ENCODE assay signal across 1 cellular context in genomic region chr9:130206579-130206978, GRCh38.
TF ChIP-seq lines count a peak whose summit lies in the region.

No MANE protein-coding gene starts in this region.

TF ChIP-seq in H1, 55 proteins besides CTCF, POLR2A, EP300 and RAD21:
- TF ChIP-seq, protein P1, sequence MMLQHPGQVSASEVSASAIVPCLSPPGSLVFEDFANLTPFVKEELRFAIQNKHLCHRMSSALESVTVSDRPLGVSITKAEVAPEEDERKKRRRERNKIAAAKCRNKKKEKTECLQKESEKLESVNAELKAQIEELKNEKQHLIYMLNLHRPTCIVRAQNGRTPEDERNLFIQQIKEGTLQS (IDR thresholded peaks at IDR 0.05; ENCODE audit: insufficient read depth, low read depth, low read length): no peak
- TF ChIP-seq EZH2 (IDR thresholded peaks at IDR 0.05; ENCODE audit: low read depth, low read length, severe bottlenecking): no peak
- no peak for TF ChIP-seq CHD2 (IDR thresholded peaks at IDR 0.05; ENCODE audit: low read length)
- no peak for TF ChIP-seq RXRA (IDR thresholded peaks at IDR 0.05; ENCODE audit: insufficient read depth, low read depth, low read length)
- no peak for TF ChIP-seq GABPA (IDR thresholded peaks at IDR 0.05; ENCODE audit: borderline replicate concordance, insufficient read depth, low read length)
- TF ChIP-seq ASH2L (IDR thresholded peaks at IDR 0.05; ENCODE audit: low read length): no peak
- TF ChIP-seq TEAD4 (IDR thresholded peaks at IDR 0.05; ENCODE audit: low read depth, low read length): no peak
- TF ChIP-seq E2F6 (IDR thresholded peaks at IDR 0.05): no peak
- no peak for TF ChIP-seq YY1 (IDR thresholded peaks at IDR 0.05; ENCODE audit: low read depth, low read length)
- no peak for TF ChIP-seq SP2 (IDR thresholded peaks at IDR 0.05; ENCODE audit: low read length)
